In genomic region chr5:155459889-155460500, GRCh38 we compare ENCODE assay signal across 23 cellular contexts.
A peak's percentile ranks its signal among the peaks of the same experiment; 100 is the strongest.
DNase-seq lines count a peak whose midpoint lies in the region; ATAC-seq and FAIRE-seq lines count a peak whose summit lies in the region.
"Had no signal": no experiment of that assay in that cellular context is flagged by ENCODE, and none has a peak within 500 bp of the region (broad histone marks: within the 10 kb centered on the region; RNA-seq: fewer than 3 reads in every experiment).

No MANE protein-coding gene starts in this region.

- ATAC-seq in GM18870 (IDR thresholded peaks at IDR 0.05; ENCODE audit: unreplicated experiment), result no peak
- ATAC-seq: Right ventricle myocardium inferior had no signal

- DNase-seq in NCI-H748 (lab: John Stamatoyannopoulos, UW; ENCODE audit: unreplicated experiment) (peak; percentile 22), NCI-H748 treated with DMSO at 0.1 percent for 48 hours (lab: John Stamatoyannopoulos, UW) (no peak), NCI-H2029 (lab: John Stamatoyannopoulos, UW) (peak; percentile 24), KG1 (lab: John Stamatoyannopoulos, UW) (no peak), cerebellar nuclear complex (lab: John Stamatoyannopoulos, UW) (no peak)
- DNase-seq in effector CD8-positive, alpha-beta T cell (lab: John Stamatoyannopoulos, UW), result no peak
- DNase-seq: 8988T, ACHN, GM23248, H7, NCI-H1048, NCI-H1436 treated with DMSO at 0.1 percent for 48 hours, NCI-H2081 treated with DMSO at 0.1 percent for 48 hours, NCI-H2171, NCI-H226, NCI-H510A, PC-9, SJCRH30 had no signal

- FAIRE-seq in islet of Langerhans (lab: Jason Lieb, UNC), result peak; percentile 17
- FAIRE-seq: D721Med, G401.6 had no signal

Comparison
In these comparisons a context has a peak if more than half of its experiments do, and no peak if none do; other contexts are left out.
1. DNase-seq: peak in NCI-H748 (single experiment) and NCI-H2029 (single experiment); none in NCI-H748 treated with DMSO at 0.1 percent for 48 hours (single experiment), KG1 (single experiment), cerebellar nuclear complex (0 of 2) and effector CD8-positive, alpha-beta T cell (single experiment).